Comparison of ENCODE assay signal across 9 cellular contexts in genomic region chr6:132816665-132817064, GRCh38. TPM values are rescaled to one million over a fixed set of nuclear protein-coding genes. Genes with fewer than 3 reads are reported as not detected.
DNase-seq lines count a peak whose midpoint lies in the region; ATAC-seq and TF ChIP-seq lines count a peak whose summit lies in the region.
"Had no signal": no experiment of that assay in that cellular context is flagged by ENCODE, and none has a peak within 500 bp of the region (broad histone marks: within the 10 kb centered on the region; RNA-seq: fewer than 3 reads in every experiment).

No MANE protein-coding gene starts in this region.

- TF ChIP-seq CTCF in C4-2B (conservative IDR thresholded peaks at IDR 0.05) (peak; percentile 8; the same call in 1 of the 2 replicates), vagina (IDR thresholded peaks at IDR 0.05) (no peak), RWPE1 (conservative IDR thresholded peaks at IDR 0.05; ENCODE audit: low read depth) (no peak)

- H3K36me3 ChIP-seq in HUES48 (ENCODE audit: control insufficient read depth, insufficient read depth, low read length) (peaks cover 48% of the 10 kb centered on the region), mesodermal cell (ENCODE audit: control insufficient read depth, insufficient read depth, low read length) (peaks cover 51% of the 10 kb centered on the region), vagina (peaks cover 0 to 31% of the 10 kb centered on the region in 2 donors)

- no peak overlapping the region for H3K27ac ChIP-seq in C4-2B
- H3K27ac ChIP-seq in HUES48 (ENCODE audit: low read depth, low read length), result peak overlapping the region; percentile 79
- no peak overlapping the region for H3K27ac ChIP-seq in mesodermal cell (ENCODE audit: low read depth, low read length, severe bottlenecking)
- H3K27ac ChIP-seq in vagina, result no peak overlapping the region
- H3K27ac ChIP-seq in RWPE1, result no peak overlapping the region

- H3K9me3 Mint-ChIP-seq in activated naive CD8-positive, alpha-beta T cell treated with anti-CD3 and anti-CD28 coated beads for 36 hours, result no peaks in the 10 kb centered on the region

- peak overlapping the region; percentile 97 for H3K27ac Mint-ChIP-seq in activated naive CD8-positive, alpha-beta T cell treated with anti-CD3 and anti-CD28 coated beads for 36 hours

- H3K27me3 Mint-ChIP-seq in activated naive CD8-positive, alpha-beta T cell treated with anti-CD3 and anti-CD28 coated beads for 36 hours, result peaks cover 28% of the 10 kb centered on the region

- no peak for ATAC-seq in GM19397 (IDR thresholded peaks at IDR 0.05; ENCODE audit: unreplicated experiment)
- ATAC-seq in GM18511 (IDR thresholded peaks at IDR 0.05; ENCODE audit: unreplicated experiment), result no peak

- no peak for TF ChIP-seq POLR2A in vagina (IDR thresholded peaks at IDR 0.05)

- H3K36me3 Mint-ChIP-seq in activated naive CD8-positive, alpha-beta T cell treated with anti-CD3 and anti-CD28 coated beads for 36 hours, result peaks cover 56% of the 10 kb centered on the region

- H3K4me3 ChIP-seq in HUES48 (ENCODE audit: low read depth, low read length) (peak overlapping the region; percentile 97), mesodermal cell (ENCODE audit: extremely low read depth, insufficient read depth, low read length, poor library complexity, severe bottlenecking) (peak overlapping the region; percentile 87), vagina (peak overlapping the region in 1 of 2 donors; percentile 10)

- peaks cover 53% of the 10 kb centered on the region for H3K4me1 Mint-ChIP-seq in activated naive CD8-positive, alpha-beta T cell treated with anti-CD3 and anti-CD28 coated beads for 36 hours

- H3K9me3 ChIP-seq in HUES48 (ENCODE audit: control insufficient read depth, insufficient read depth, low read length), result no peaks in the 10 kb centered on the region
- H3K9me3 ChIP-seq in mesodermal cell (ENCODE audit: control insufficient read depth, low read length), result no peaks in the 10 kb centered on the region
- H3K9me3 ChIP-seq in vagina, result no peaks in the 10 kb centered on the region

- peak overlapping the region; percentile 98 for H3K9ac ChIP-seq in HUES48 (ENCODE audit: low read depth, low read length)

- no peak for DNase-seq in activated naive CD8-positive, alpha-beta T cell treated with anti-CD3 and anti-CD28 coated beads for 36 hours
- DNase-seq in vagina (ENCODE audit: extremely low spot score in 2 of 2) (no peak), RWPE1 (ENCODE audit: low spot score) (no peak)
- DNase-seq: retina had no signal

- POLR2A ChIA-PET in RWPE1 (lab: Yijun Ruan, JAX; ENCODE audit: low non-redundant PET), result no interaction called here

- H3K4me1 ChIP-seq in HUES48 (ENCODE audit: control insufficient read depth, insufficient read depth, low read length) (peaks cover 23% of the 10 kb centered on the region), mesodermal cell (ENCODE audit: control insufficient read depth, insufficient read depth, low read length, poor library complexity, severe bottlenecking) (no peaks in the 10 kb centered on the region), vagina (peaks cover 41% of the 10 kb centered on the region)

- 82% methylated on average over 3 to 4 of the region's 4 CpGs for WGBS in mesodermal cell (ENCODE audit: insufficient coverage in 2 of 2), 2 experiments

- intact Hi-C loops in vagina (cut with DNase I), result loop anchor here (10.0 kb wide), 1 partner anchor 862 kb away; the partner anchor contains the start of gene CCN2

- H3K27me3 ChIP-seq in HUES48 (ENCODE audit: control insufficient read depth, insufficient read depth, low read length), result no peaks in the 10 kb centered on the region
- H3K27me3 ChIP-seq in vagina, result no peaks in the 10 kb centered on the region

- CTCF ChIA-PET in RWPE1 (lab: Yijun Ruan, JAX), result no interaction called here

- H3K4me3 Mint-ChIP-seq in activated naive CD8-positive, alpha-beta T cell treated with anti-CD3 and anti-CD28 coated beads for 36 hours, result peak overlapping the region; percentile 95

RNA-seq across cellular contexts. Expression of gene RPS12, which starts 2.3 kb away (rescaled TPM):
- total RNA-seq in activated naive CD8-positive, alpha-beta T cell treated with anti-CD3 and anti-CD28 coated beads for 36 hours, result 1,000 to 10,000 TPM; 1,899 to 2,004 TPM
- 2,262 TPM for polyA plus RNA-seq in mesodermal cell (2013, experiment 1 of 2)
- polyA plus RNA-seq in mesodermal cell (2013, experiment 2 of 2), result 2,150 TPM
- 1,905 TPM for total RNA-seq in vagina

RNA-seq across cellular contexts. Expression of gene SLC18B1, which starts 18.2 kb away (rescaled TPM):
- total RNA-seq in activated naive CD8-positive, alpha-beta T cell treated with anti-CD3 and anti-CD28 coated beads for 36 hours, result 10 to 100 TPM in 1 of 2 experiments, 1 to 10 TPM in 1; 9.7 to 10.8 TPM
- polyA plus RNA-seq in mesodermal cell (2013, experiment 1 of 2), result 9.3 TPM
- polyA plus RNA-seq in mesodermal cell (2013, experiment 2 of 2), result 8.0 TPM
- total RNA-seq in vagina, result 6.4 TPM

RNA-seq across cellular contexts. Expression of gene VNN2, which starts 59.0 kb away (rescaled TPM):
- total RNA-seq in activated naive CD8-positive, alpha-beta T cell treated with anti-CD3 and anti-CD28 coated beads for 36 hours, result 10 to 100 TPM in 1 of 2 experiments, 1 to 10 TPM in 1; 9.4 to 11.9 TPM
- polyA plus RNA-seq in mesodermal cell (2013, experiment 1 of 2), result not detected
- not detected for polyA plus RNA-seq in mesodermal cell (2013, experiment 2 of 2)
- total RNA-seq in vagina, result 1.5 TPM
